Comparison of ENCODE assay signal across 9 cellular contexts in genomic region chr20:34891166-34892062, GRCh38. TPM values are rescaled to one million over a fixed set of nuclear protein-coding genes. Genes with fewer than 3 reads are reported as not detected.
DNase-seq lines count a peak whose midpoint lies in the region; ATAC-seq and TF ChIP-seq lines count a peak whose summit lies in the region.
"Had no signal": no experiment of that assay in that cellular context is flagged by ENCODE, and none has a peak within 500 bp of the region (broad histone marks: within the 10 kb centered on the region; RNA-seq: fewer than 3 reads in every experiment).

No MANE protein-coding gene starts in this region.

- H3K9ac ChIP-seq in H9 (ENCODE audit: extremely low read depth, insufficient read length, low read length): no peak overlapping the region

- TF ChIP-seq CTCF in CD14-positive monocyte (IDR thresholded peaks at IDR 0.05) (no peak), H9 (conservative IDR thresholded peaks at IDR 0.05) (no peak), testis (IDR thresholded peaks at IDR 0.05) (no peak)
- no peak for TF ChIP-seq CTCF in activated CD8-positive, alpha-beta T cell treated with anti-CD3 and anti-CD28 coated beads for 36 hours (IDR thresholded peaks at IDR 0.05)

- H3K4me1 Mint-ChIP-seq in CD14-positive monocyte (peaks cover 41% of the 10 kb centered on the region), H9 (peaks cover 0 to 3% of the 10 kb centered on the region in 2 experiments; a peak in 1 of 4 replicates)
- peaks cover 33% of the 10 kb centered on the region for H3K4me1 Mint-ChIP-seq in activated CD8-positive, alpha-beta T cell treated with anti-CD3 and anti-CD28 coated beads for 36 hours (ENCODE audit: low read depth)

- H3K79me1 ChIP-seq in H9 (ENCODE audit: insufficient read depth, low read depth, low read length, poor library complexity, severe bottlenecking): no peaks in the 10 kb centered on the region

- no peak overlapping the region for H2BK120ac ChIP-seq in H9 (ENCODE audit: low read depth, low read length, poor library complexity, severe bottlenecking)

- H3T11ph ChIP-seq in H9 (ENCODE audit: low read length): no peak overlapping the region

- no peak overlapping the region for H2BK20ac ChIP-seq in H9 (ENCODE audit: low read depth, low read length, poor library complexity, severe bottlenecking)

- peak; percentile 95 for ATAC-seq in activated CD8-positive, alpha-beta T cell treated with anti-CD3 and anti-CD28 coated beads for 36 hours
- ATAC-seq in HG02678 (IDR thresholded peaks at IDR 0.05; ENCODE audit: unreplicated experiment): no peak

- DNase-seq in CD14-positive monocyte (ENCODE audit: low spot score) (peak; percentile 73), LHCN-M2 (ENCODE audit: low read depth) (peak; percentile 79), kidney glomerular epithelial cell (lab: John Stamatoyannopoulos, UW) (peak; percentile 9), NCI-H2107 treated with DMSO at 0.1 percent for 48 hours (lab: John Stamatoyannopoulos, UW; ENCODE audit: unreplicated experiment) (no peak), H9 (no peak), testis (no peak)
- peak; percentile 58 for DNase-seq in activated CD8-positive, alpha-beta T cell treated with anti-CD3 and anti-CD28 coated beads for 36 hours
- DNase-seq: NCI-H2029 treated with DMSO at 0.1 percent for 48 hours had no signal

- no peak overlapping the region for H4K91ac ChIP-seq in H9 (ENCODE audit: insufficient read length, low read depth, low read length)

- H3K4ac ChIP-seq in H9 (ENCODE audit: low read depth, low read length): no peak overlapping the region

- peaks cover 0 to 3% (median 0%) of the 10 kb centered on the region in 3 donors for H3K27me3 Mint-ChIP-seq in CD14-positive monocyte (ENCODE audit: low read depth in 3 of 3)
- no peaks in the 10 kb centered on the region for H3K27me3 Mint-ChIP-seq in activated CD8-positive, alpha-beta T cell treated with anti-CD3 and anti-CD28 coated beads for 36 hours
- H3K27me3 Mint-ChIP-seq in H9 (ENCODE audit: low read depth): no peaks in the 10 kb centered on the region

- H2AK5ac ChIP-seq in H9 (ENCODE audit: insufficient read length, low read length): no peak overlapping the region

- WGBS in H9 (ENCODE audit: extremely low coverage, insufficient read length, low lambda C conversion rate): no CpG with 5 or more reads among the region's 2 CpGs
- 92 to 98% methylated on average over 2 of the region's 2 CpGs for WGBS in testis, 2 donors

- no peaks in the 10 kb centered on the region for H3K4me1 ChIP-seq in H9 (ENCODE audit: insufficient read depth, low read length)
- H3K4me1 ChIP-seq in testis: peaks cover 6% of the 10 kb centered on the region

- POLR2A ChIA-PET in activated CD8-positive, alpha-beta T cell treated with anti-CD3 and anti-CD28 coated beads for 36 hours (lab: Charles Lee): interaction anchor here (2.4 kb wide), 1 partner anchor 15 kb away, joined by 12 read pairs; the partner anchor contains the start of gene ACSS2

- H3K27ac Mint-ChIP-seq in CD14-positive monocyte (peak overlapping the region; percentile 82 to 97 (median 92)), H9 (0 out of 7 replicates have a peak overlapping the region, but pooled peaks of 1 of the 3 experiments have one; percentile 8)
- H3K27ac Mint-ChIP-seq in activated CD8-positive, alpha-beta T cell treated with anti-CD3 and anti-CD28 coated beads for 36 hours: peak overlapping the region; percentile 74

- intact Hi-C loops in CD14-positive monocyte (cut with micrococcal nuclease): loop anchor here in 1 of 2 donors (2.0 to 5.0 kb wide), 2 partner anchors 15 to 66 kb away; partner anchors contain the start of genes ACSS2, GSS and MYH7B
- intact Hi-C loops in activated CD8-positive, alpha-beta T cell treated with anti-CD3 and anti-CD28 coated beads for 36 hours (cut with micrococcal nuclease): no loop called here
- intact Hi-C loops in testis (cut with DNase I; ENCODE audit: low total_unique reads): no loop called here

- H3K27me3 ChIP-seq in H9 (ENCODE audit: insufficient read depth, low read length): no peaks in the 10 kb centered on the region
- no peaks in the 10 kb centered on the region for H3K27me3 ChIP-seq in testis

- H3K56ac ChIP-seq in H9 (ENCODE audit: insufficient read length, low read depth, low read length): no peak overlapping the region

- no peak overlapping the region for H2AFZ ChIP-seq in H9 (ENCODE audit: low read length)

- no peak overlapping the region for H3K14ac ChIP-seq in H9 (ENCODE audit: insufficient read depth, low read length)

- no peaks in the 10 kb centered on the region for H4K20me1 ChIP-seq in H9 (ENCODE audit: control insufficient read depth, insufficient read depth, insufficient read length)

- H3K36me3 ChIP-seq in testis (ENCODE audit: low read depth, missing control alignments): no peaks in the 10 kb centered on the region

- no peaks in the 10 kb centered on the region for H3K9me3 Mint-ChIP-seq in CD14-positive monocyte
- no peaks in the 10 kb centered on the region for H3K9me3 Mint-ChIP-seq in activated CD8-positive, alpha-beta T cell treated with anti-CD3 and anti-CD28 coated beads for 36 hours
- no peaks in the 10 kb centered on the region for H3K9me3 Mint-ChIP-seq in H9

- CTCF ChIA-PET in activated CD8-positive, alpha-beta T cell treated with anti-CD3 and anti-CD28 coated beads for 36 hours (lab: Charles Lee): interaction anchor here (0.6 to 2.2 kb wide), 3 partner anchors 12 to 71 kb away, joined by 3 to 6 read pairs (median 4); no protein-coding TSS in a partner anchor

- H3K27ac ChIP-seq in H9 (ENCODE audit: insufficient read length, low read depth, low read length) (no peak overlapping the region), testis (no peak overlapping the region)

- no peak overlapping the region for H4K8ac ChIP-seq in H9 (replicated peaks; ENCODE audit: insufficient read length, low read depth, low read length)

- H3K79me2 ChIP-seq in H9 (ENCODE audit: insufficient read depth, low read length): no peaks in the 10 kb centered on the region; the same call in 1 of the 2 replicates

- H2BK15ac ChIP-seq in H9 (ENCODE audit: low read depth, low read length): no peak overlapping the region

- H3K9me3 ChIP-seq in H9 (ENCODE audit: control insufficient read depth, low read depth, low read length) (no peaks in the 10 kb centered on the region), testis (no peaks in the 10 kb centered on the region)

- no peaks in the 10 kb centered on the region for H3K23me2 ChIP-seq in H9 (ENCODE audit: insufficient read length, low read depth, low read length, poor library complexity, severe bottlenecking)

- H3K36me3 Mint-ChIP-seq in CD14-positive monocyte (peaks cover 18 to 36% of the 10 kb centered on the region in 2 donors), H9 (ENCODE audit: insufficient read depth in 1 of 3, low read depth in 3 of 3) (no peaks in the 10 kb centered on the region; a peak in 1 of 7 replicates)
- no peaks in the 10 kb centered on the region for H3K36me3 Mint-ChIP-seq in activated CD8-positive, alpha-beta T cell treated with anti-CD3 and anti-CD28 coated beads for 36 hours (ENCODE audit: low read depth)

- H4K5ac ChIP-seq in H9 (ENCODE audit: insufficient read length, low read depth, low read length): no peak overlapping the region

- H2BK12ac ChIP-seq in H9 (ENCODE audit: insufficient read length, low read depth, low read length): no peak overlapping the region

- no peak overlapping the region for H3K18ac ChIP-seq in H9 (ENCODE audit: insufficient read length, low read depth, low read length)

- no peak overlapping the region for H3K23ac ChIP-seq in H9 (ENCODE audit: insufficient read length, low read depth, low read length)

- no peak overlapping the region for H2BK5ac ChIP-seq in H9 (ENCODE audit: insufficient read length, low read length)

- no peak overlapping the region for H3K4me2 ChIP-seq in H9 (ENCODE audit: insufficient read depth, insufficient read length, low read length)

- H3K4me3 ChIP-seq in testis: no peak overlapping the region

- no peak for TF ChIP-seq POLR2A in testis (IDR thresholded peaks at IDR 0.05)

- no peak overlapping the region for H3K4me3 Mint-ChIP-seq in CD14-positive monocyte
- H3K4me3 Mint-ChIP-seq in activated CD8-positive, alpha-beta T cell treated with anti-CD3 and anti-CD28 coated beads for 36 hours: no peak overlapping the region
- H3K4me3 Mint-ChIP-seq in H9: no peak overlapping the region

RNA-seq across cellular contexts. Expression of gene ACSS2, which starts 15.0 kb away (rescaled TPM):
- polyA plus RNA-seq in CD14-positive monocyte (10 to 100 TPM; 37.7 to 48.4 TPM), testis (ENCODE audit: insufficient read depth, low read depth, low replicate concordance) (39.7 TPM)
- total RNA-seq in LHCN-M2 (2014; rRNA removed) (19.5 and 24.5 TPM in 2 replicates), H9 (2021) (12.2 and 15.4 TPM in 2 replicates), testis (10 to 100 TPM; 58.2 to 63.7 TPM)
- polyA plus RNA-seq in LHCN-M2 (2012): 15.8 TPM
- 10 to 100 TPM; 14.2 to 14.3 TPM for total RNA-seq in activated CD8-positive, alpha-beta T cell treated with anti-CD3 and anti-CD28 coated beads for 36 hours

RNA-seq across cellular contexts. Expression of gene GGT7, which starts 18.8 kb away (rescaled TPM):
- polyA plus RNA-seq in CD14-positive monocyte (1 to 10 TPM; 2.1 to 2.4 TPM), testis (ENCODE audit: insufficient read depth, low read depth, low replicate concordance) (13.4 TPM)
- total RNA-seq in LHCN-M2 (2014; rRNA removed) (5.7 and 7.3 TPM in 2 replicates), H9 (2021) (38.6 and 40.9 TPM in 2 replicates), testis (10 to 100 TPM; 22.6 to 24.1 TPM)
- 10.2 TPM for polyA plus RNA-seq in LHCN-M2 (2012)
- 10 to 100 TPM; 13.2 to 14.2 TPM for total RNA-seq in activated CD8-positive, alpha-beta T cell treated with anti-CD3 and anti-CD28 coated beads for 36 hours

Comparison
In these comparisons a context has a peak if more than half of its experiments do, and no peak if none do; other contexts are left out.
1. DNase-seq: peak in CD14-positive monocyte (single experiment), LHCN-M2 (single experiment), activated CD8-positive, alpha-beta T cell treated with anti-CD3 and anti-CD28 coated beads for 36 hours (single experiment) and kidney glomerular epithelial cell (single experiment); none in NCI-H2107 treated with DMSO at 0.1 percent for 48 hours (single experiment), H9 (single experiment) and testis (single experiment).